17 cellular contexts compared by ENCODE assay signal in genomic region chr11:19419021-19419750, GRCh38.
DNase-seq lines count a peak whose midpoint lies in the region; ATAC-seq and TF ChIP-seq lines count a peak whose summit lies in the region.
"Had no signal": no experiment of that assay in that cellular context is flagged by ENCODE, and none has a peak within 500 bp of the region (broad histone marks: within the 10 kb centered on the region; RNA-seq: fewer than 3 reads in every experiment).

No MANE protein-coding gene starts in this region.

- TF ChIP-seq EP300 in stomach (IDR thresholded peaks at IDR 0.05): no peak

- H3K9me3 ChIP-seq in MG63: no peaks in the 10 kb centered on the region
- H3K9me3 ChIP-seq in mucosa of descending colon: no peaks in the 10 kb centered on the region
- H3K9me3 ChIP-seq in stomach: no peaks in the 10 kb centered on the region
- no peaks in the 10 kb centered on the region for H3K9me3 ChIP-seq in colonic mucosa

- peak; percentile 10 for ATAC-seq in mucosa of descending colon
- ATAC-seq in HG03039 (IDR thresholded peaks at IDR 0.05; ENCODE audit: unreplicated experiment): no peak
- ATAC-seq: activated T-cell treated with anti-CD3 and anti-CD28 coated beads, Interleukin-2, amount 50 U/mL, for 72 hours; K562 had no signal

- TF ChIP-seq CTCF in AG10803 (conservative IDR thresholded peaks at IDR 0.05; ENCODE audit: low read length): no peak
- TF ChIP-seq CTCF in mucosa of descending colon (IDR thresholded peaks at IDR 0.05): no peak
- no peak for TF ChIP-seq CTCF in stomach (IDR thresholded peaks at IDR 0.05)
- no peak for TF ChIP-seq CTCF in colonic mucosa (IDR thresholded peaks at IDR 0.05)

- no peak overlapping the region for H3K4me3 ChIP-seq in AG10803 (ENCODE audit: low read length)
- no peak overlapping the region for H3K4me3 ChIP-seq in MG63
- H3K4me3 ChIP-seq in mucosa of descending colon: no peak overlapping the region
- no peak overlapping the region for H3K4me3 ChIP-seq in stomach
- no peak overlapping the region for H3K4me3 ChIP-seq in colonic mucosa
- H3K4me3 ChIP-seq: dorsolateral prefrontal cortex, K562 had no signal

- TF ChIP-seq POLR2A in stomach (IDR thresholded peaks at IDR 0.05): no peak

- peak; percentile 91 for DNase-seq in AG10803 (ENCODE audit: low read depth)
- peak; percentile 51 for DNase-seq in MG63
- peak; percentile 85 for DNase-seq in fibroblast of gingiva (ENCODE audit: low read depth)
- DNase-seq in mucosa of descending colon: no peak
- no peak for DNase-seq in stomach
- DNase-seq in colonic mucosa: no peak
- no peak for DNase-seq in medulla oblongata (ENCODE audit: extremely low spot score)
- DNase-seq: activated CD4-positive, alpha-beta T cell treated with anti-CD3 and anti-CD28 coated beads, Interleukin-2, amount 10 ng/mL, durations not matched to agents 7 days and 5 days; activated T-cell treated with anti-CD3 and anti-CD28 coated beads, Interleukin-2, amount 50 U/mL, for 72 hours; amygdala; DMS79 treated with DMSO at 0.1 percent for 48 hours; dorsolateral prefrontal cortex; NCI-H1694 treated with DMSO at 0.1 percent for 48 hours; NCI-H774; Right ventricle myocardium superior had no signal

- H3K36me3 ChIP-seq in MG63 (no peaks in the 10 kb centered on the region), mucosa of descending colon (ENCODE audit: low read depth) (no peaks in the 10 kb centered on the region), stomach (no peaks in the 10 kb centered on the region), colonic mucosa (no peaks in the 10 kb centered on the region)

- H3K4me1 ChIP-seq in mucosa of descending colon (ENCODE audit: low read depth) (no peaks in the 10 kb centered on the region), stomach (peaks cover 0 to 6% (median 3%) of the 10 kb centered on the region in 4 donors), colonic mucosa (no peaks in the 10 kb centered on the region)

- H3K27ac ChIP-seq in stomach: no peak overlapping the region
- H3K27ac ChIP-seq in colonic mucosa: no peak overlapping the region
- H3K27ac ChIP-seq: dorsolateral prefrontal cortex had no signal

- no peak overlapping the region for H3K9ac ChIP-seq in colonic mucosa (ENCODE audit: low read depth in 2 of 2, low read length in 2 of 2)

- WGBS in stomach, 5 donors: 35 to 51% (median 43%) methylated on average over 8 of the region's 8 CpGs

- H3K27me3 ChIP-seq in MG63 (no peaks in the 10 kb centered on the region), stomach (no peaks in the 10 kb centered on the region), colonic mucosa (no peaks in the 10 kb centered on the region)
- H3K27me3 ChIP-seq: dorsolateral prefrontal cortex had no signal

- intact Hi-C loops in mucosa of descending colon (cut with DNase I, micrococcal nuclease): no loop called here
- intact Hi-C loops in stomach (cut with DNase I; ENCODE audit: low total_unique reads): no loop called here
- intact Hi-C loops in colonic mucosa (cut with DNase I): no loop called here

Comparison
In these comparisons a context has a peak if more than half of its experiments do, and no peak if none do; other contexts are left out.
1. DNase-seq: peak in AG10803 (single experiment), MG63 (single experiment) and fibroblast of gingiva (single experiment); none in mucosa of descending colon (0 of 3), stomach (single experiment), colonic mucosa (single experiment) and medulla oblongata (single experiment).